Comparison of ENCODE assay signal across 8 cellular contexts in genomic region chr7:146129997-146130396, GRCh38. TPM values are rescaled to one million over a fixed set of nuclear protein-coding genes. Genes with fewer than 3 reads are reported as not detected.
"Had no signal": no experiment of that assay in that cellular context is flagged by ENCODE, and none has a peak within 500 bp of the region (broad histone marks: within the 10 kb centered on the region; RNA-seq: fewer than 3 reads in every experiment).

No MANE protein-coding gene starts in this region.

- DNase-seq: GM23248, GOT3, H7, H9, HCEC 1CT, HFFc6 had no signal

- ATAC-seq: GM23338, HCT116 had no signal

RNA-seq across cellular contexts. Expression of gene CNTNAP2, which starts 13.4 kb away (rescaled TPM):
- total RNA-seq: GM23248 had no signal
